16 cellular contexts compared by ENCODE assay signal in genomic region chr7:105462765-105463164, GRCh38. TPM values are rescaled to one million over a fixed set of nuclear protein-coding genes. Genes with fewer than 3 reads are reported as not detected.
DNase-seq lines count a peak whose midpoint lies in the region; ATAC-seq and TF ChIP-seq lines count a peak whose summit lies in the region.
"Had no signal": no experiment of that assay in that cellular context is flagged by ENCODE, and none has a peak within 500 bp of the region (broad histone marks: within the 10 kb centered on the region; RNA-seq: fewer than 3 reads in every experiment).

No MANE protein-coding gene starts in this region.

- intact Hi-C loops in body of pancreas (cut with DNase I), result no loop called here

- ATAC-seq in body of pancreas, result peak; percentile 38
- ATAC-seq: A549; CD8-positive, alpha-beta T cell had no signal

- no peak for DNase-seq in HL-60 (ENCODE audit: low read depth in 1 of 2, low spot score in 1 of 2)
- DNase-seq in body of pancreas, result no peak
- DNase-seq in globus pallidus (ENCODE audit: low spot score), result no peak
- no peak for DNase-seq in SHP77 (lab: John Stamatoyannopoulos, UW)
- DNase-seq in NCI-H2227 treated with DMSO at 0.1 percent for 48 hours (lab: John Stamatoyannopoulos, UW), result no peak
- no peak for DNase-seq in activated CD8-positive, alpha-beta memory T cell treated with anti-CD3 and anti-CD28 coated beads, Interleukin-2, amount 50 U/mL, for 4 hours
- DNase-seq: AML-193; Caco-2; Calu3; CD4-positive, alpha-beta T cell; CD8-positive, alpha-beta T cell; DMS79 treated with DMSO at 0.1 percent for 48 hours; GF-D8 had no signal

- no peak overlapping the region for H3K4me3 ChIP-seq in HL-60 (replicated peaks; ENCODE audit: insufficient read depth, low read length)
- no peak overlapping the region for H3K4me3 ChIP-seq in body of pancreas
- H3K4me3 ChIP-seq in neutrophil (ENCODE audit: low read depth in 1 of 2, low read length in 1 of 2), result no peak overlapping the region
- H3K4me3 ChIP-seq: A549; BLaER1 treated with 17β-estradiol and CSF1 and Interleukin-3, amounts not matched to agents 10 nM and 100 nM had no signal

- H3K27me3 ChIP-seq in HL-60 (ENCODE audit: insufficient read depth, poor library complexity, severe bottlenecking) (no peaks in the 10 kb centered on the region), body of pancreas (no peaks in the 10 kb centered on the region), neutrophil (no peaks in the 10 kb centered on the region)
- H3K27me3 ChIP-seq: BLaER1 treated with 17β-estradiol and CSF1 and Interleukin-3, amounts not matched to agents 10 nM and 100 nM had no signal

- H3K9me3 ChIP-seq in body of pancreas (no peaks in the 10 kb centered on the region), neutrophil (no peaks in the 10 kb centered on the region)
- H3K9me3 ChIP-seq: A549; BLaER1 treated with 17β-estradiol and CSF1 and Interleukin-3, amounts not matched to agents 10 nM and 100 nM; Caco-2 had no signal

- H3K4me1 ChIP-seq in body of pancreas (peaks cover 7% of the 10 kb centered on the region), neutrophil (ENCODE audit: control insufficient read depth in 1 of 2, insufficient read depth in 1 of 2, low read depth in 1 of 2, low read length in 1 of 2) (peaks cover 13 to 21% of the 10 kb centered on the region in 2 experiments)
- H3K4me1 ChIP-seq: A549; BLaER1 treated with 17β-estradiol and CSF1 and Interleukin-3, amounts not matched to agents 10 nM and 100 nM; Caco-2 had no signal

- no peak for TF ChIP-seq POLR2A in body of pancreas (IDR thresholded peaks at IDR 0.05)

- TF ChIP-seq CTCF in HL-60 (IDR thresholded peaks at IDR 0.05; ENCODE audit: insufficient read depth, low read length) (no peak), body of pancreas (IDR thresholded peaks at IDR 0.05) (no peak), neutrophil (IDR thresholded peaks at IDR 0.05) (no peak)

- H3K36me3 ChIP-seq in body of pancreas (replicated peaks in 1 of 2; ENCODE audit: insufficient read depth in 1 of 2, low read depth in 2 of 2), result peaks cover 0 to 3% of the 10 kb centered on the region in 2 donors
- H3K36me3 ChIP-seq in neutrophil, result no peaks in the 10 kb centered on the region

- H3K27ac ChIP-seq in HL-60 (replicated peaks) (peak overlapping the region; percentile 28; the same call in 1 of the 2 replicates), body of pancreas (peak overlapping the region in 3 of 4 donors; percentile 6 to 57 (median 21)), neutrophil (peak overlapping the region; percentile 58)
- H3K27ac ChIP-seq: A549; BLaER1 treated with 17β-estradiol and CSF1 and Interleukin-3, amounts not matched to agents 10 nM and 100 nM had no signal

RNA-seq across cellular contexts. Expression of gene PUS7, which starts 59.3 kb away (rescaled TPM):
- 10 to 100 TPM; 10.6 to 11.9 TPM for total RNA-seq in body of pancreas
